ENCODE assay signal across 8 cellular contexts in the genomic region with DNA sequence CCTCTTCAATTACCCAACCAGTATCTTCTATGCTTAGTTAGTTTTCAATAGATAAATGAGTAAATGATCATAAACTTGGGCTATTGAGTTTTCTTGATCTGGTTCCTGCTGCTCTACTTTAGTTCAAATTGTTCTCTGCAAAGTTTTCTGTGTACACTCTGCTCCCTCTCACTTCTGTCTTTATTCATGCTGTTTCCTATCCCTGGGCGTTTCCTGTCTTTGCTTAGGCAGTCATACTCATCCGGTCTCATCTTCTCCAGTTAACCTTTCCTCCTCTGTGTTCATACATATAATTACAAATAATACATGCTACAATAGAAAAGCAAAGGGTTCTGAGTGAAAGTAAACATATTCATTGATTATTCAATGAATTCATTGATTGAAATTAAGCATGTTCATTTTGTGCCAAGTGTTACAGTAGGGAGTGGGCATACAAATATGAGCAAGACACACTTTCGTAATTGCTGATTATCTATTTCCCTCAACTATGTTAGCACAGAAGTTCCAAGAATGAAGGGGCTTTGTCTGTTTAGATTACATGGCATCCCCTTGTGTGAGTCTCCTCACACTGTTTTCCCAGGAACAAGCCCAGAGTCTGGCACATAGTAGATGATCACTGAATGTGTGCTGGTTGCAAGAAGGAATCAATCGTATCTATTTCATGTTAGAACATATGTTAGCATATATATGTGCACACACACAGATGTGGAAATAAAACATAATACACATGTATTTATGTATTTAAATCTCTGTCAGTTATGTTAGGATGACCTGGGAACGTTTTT. TPM values are rescaled to one million over a fixed set of nuclear protein-coding genes. Genes with fewer than 3 reads are reported as not detected.
DNase-seq lines count a peak whose midpoint lies in the region; ATAC-seq, FAIRE-seq and TF ChIP-seq lines count a peak whose summit lies in the region.

No MANE protein-coding gene starts in this region.

- peak overlapping the region; percentile 83 for H3K4me3 Mint-ChIP-seq in activated T-helper 17 cell treated with anti-CD3 and anti-CD28 coated beads, Interleukin-2, amount 50 U/mL, for 72 hours
- H3K4me3 Mint-ChIP-seq in natural killer cell, result peak overlapping the region; percentile 18

- H3K4me1 ChIP-seq in vagina, result peaks cover 8% of the 10 kb centered on the region

- peaks cover 5% of the 10 kb centered on the region for H3K4me1 Mint-ChIP-seq in activated T-helper 17 cell treated with anti-CD3 and anti-CD28 coated beads, Interleukin-2, amount 50 U/mL, for 72 hours
- peaks cover 6 to 15% of the 10 kb centered on the region in 2 donors for H3K4me1 Mint-ChIP-seq in natural killer cell

- TF ChIP-seq POLR2A in GM12892 (IDR thresholded peaks at IDR 0.05; ENCODE audit: low read depth, low read length) (no peak), vagina (IDR thresholded peaks at IDR 0.05) (no peak)

- H3K9me3 Mint-ChIP-seq in activated T-helper 17 cell treated with anti-CD3 and anti-CD28 coated beads, Interleukin-2, amount 50 U/mL, for 72 hours, result no peaks in the 10 kb centered on the region
- H3K9me3 Mint-ChIP-seq in natural killer cell, result no peaks in the 10 kb centered on the region

- H3K27ac ChIP-seq in vagina, result no peak overlapping the region

- H3K27me3 ChIP-seq in vagina, result no peaks in the 10 kb centered on the region

- TF ChIP-seq CTCF in natural killer cell (IDR thresholded peaks at IDR 0.05) (no peak), vagina (IDR thresholded peaks at IDR 0.05) (no peak)

- intact Hi-C loops in natural killer cell (cut with micrococcal nuclease), result no loop called here
- intact Hi-C loops in posterior cingulate gyrus (cut with DNase I), result no loop called here
- intact Hi-C loops in Right ventricle myocardium inferior (cut with DNase I), result no loop called here
- intact Hi-C loops in vagina (cut with DNase I), result no loop called here

- H3K36me3 Mint-ChIP-seq in activated T-helper 17 cell treated with anti-CD3 and anti-CD28 coated beads, Interleukin-2, amount 50 U/mL, for 72 hours (ENCODE audit: low read depth), result peaks cover 38% of the 10 kb centered on the region
- no peaks in the 10 kb centered on the region for H3K36me3 Mint-ChIP-seq in natural killer cell

- no peak for DNase-seq in GM12892 (ENCODE audit: insufficient read length)
- DNase-seq in natural killer cell, result no peak
- no peak for DNase-seq in posterior cingulate gyrus
- no peak for DNase-seq in Right ventricle myocardium inferior (ENCODE audit: missing footprints)
- DNase-seq in vagina (ENCODE audit: extremely low spot score in 2 of 2), result no peak

- H3K9me3 ChIP-seq in vagina, result no peaks in the 10 kb centered on the region

- no peaks in the 10 kb centered on the region for H3K36me3 ChIP-seq in vagina

- FAIRE-seq in GM12892 (lab: Jason Lieb, UNC), result peak; percentile 68

- H3K27ac Mint-ChIP-seq in activated T-helper 17 cell treated with anti-CD3 and anti-CD28 coated beads, Interleukin-2, amount 50 U/mL, for 72 hours, result peak overlapping the region; percentile 87
- peak overlapping the region; percentile 44 to 83 for H3K27ac Mint-ChIP-seq in natural killer cell

- ATAC-seq in HG03175 (IDR thresholded peaks at IDR 0.05; ENCODE audit: unreplicated experiment), result peak; percentile 34
- peak; percentile 40 for ATAC-seq in activated T-helper 17 cell treated with anti-CD3 and anti-CD28 coated beads, Interleukin-2, amount 50 U/mL, for 72 hours (replicated peaks)
- no peak for ATAC-seq in natural killer cell
- no peak for ATAC-seq in HG03139 (IDR thresholded peaks at IDR 0.05; ENCODE audit: unreplicated experiment)
- ATAC-seq in Right ventricle myocardium inferior, result no peak

- H3K27me3 Mint-ChIP-seq in activated T-helper 17 cell treated with anti-CD3 and anti-CD28 coated beads, Interleukin-2, amount 50 U/mL, for 72 hours, result no peaks in the 10 kb centered on the region
- no peaks in the 10 kb centered on the region for H3K27me3 Mint-ChIP-seq in natural killer cell (ENCODE audit: low read depth in 2 of 2)

- H3K4me3 ChIP-seq in vagina, result peak overlapping the region in 1 of 2 donors; percentile 33

RNA-seq across cellular contexts. Expression of a gene that starts 1.1 kb away (rescaled TPM):
- polyA plus RNA-seq in GM12892 (2012; ENCODE audit: missing spikeins), result 3.6 TPM
- 10 to 100 TPM; 10.2 to 10.3 TPM for total RNA-seq in activated T-helper 17 cell treated with anti-CD3 and anti-CD28 coated beads, Interleukin-2, amount 50 U/mL, for 72 hours
- total RNA-seq in natural killer cell (1 to 10 TPM; 4.7 to 6.6 (median 6.3) TPM), Right ventricle myocardium inferior (0.22 TPM), vagina (0.74 TPM)

RNA-seq across cellular contexts. Expression of a gene that starts 46.9 kb away (rescaled TPM):
- 101 TPM for polyA plus RNA-seq in GM12892 (2012; ENCODE audit: missing spikeins)
- 10 to 100 TPM; 59.6 to 95.6 TPM for total RNA-seq in activated T-helper 17 cell treated with anti-CD3 and anti-CD28 coated beads, Interleukin-2, amount 50 U/mL, for 72 hours
- total RNA-seq in natural killer cell, result 10 to 100 TPM; 18.7 to 24.6 (median 19.9) TPM
- total RNA-seq in Right ventricle myocardium inferior, result 74.8 TPM
- 16.9 TPM for total RNA-seq in vagina

Comparison
In these comparisons a context has a peak if more than half of its experiments do, and no peak if none do; other contexts are left out.
1. ATAC-seq: peak in HG03175 (single experiment) and activated T-helper 17 cell treated with anti-CD3 and anti-CD28 coated beads, Interleukin-2, amount 50 U/mL, for 72 hours (single experiment); none in natural killer cell (0 of 3), HG03139 (single experiment) and Right ventricle myocardium inferior (single experiment).